In the genomic region with DNA sequence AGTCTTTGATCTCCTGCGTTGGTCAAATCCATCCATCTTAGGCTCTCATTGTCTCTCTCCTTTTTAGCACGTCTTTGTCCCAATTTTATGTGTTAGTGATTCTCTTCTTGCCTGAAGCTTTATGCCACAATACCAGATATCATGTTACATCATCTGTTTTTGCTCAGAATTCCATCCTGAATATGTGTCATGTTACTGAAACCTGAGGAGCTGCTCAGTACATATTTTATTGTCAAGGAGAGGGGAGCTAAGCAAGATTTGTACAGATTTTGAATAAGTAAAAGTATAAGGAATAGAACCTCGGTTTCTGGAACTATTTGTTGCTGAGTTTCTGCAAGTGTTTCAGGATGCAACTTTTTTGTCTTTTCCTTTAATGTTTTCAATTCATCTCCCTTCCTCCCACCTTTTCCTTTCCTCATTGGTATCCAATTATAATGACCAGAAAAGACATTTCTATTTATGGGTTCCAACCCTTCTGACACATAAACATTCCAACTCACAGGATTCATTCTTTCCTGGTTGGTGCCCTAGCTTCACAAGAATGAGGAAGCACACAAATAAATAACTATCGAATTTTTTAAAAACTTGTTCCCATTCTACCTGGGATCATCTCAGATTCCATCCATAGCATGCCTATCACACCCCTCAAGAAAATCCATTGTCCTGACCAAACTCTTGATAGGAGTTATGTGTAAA, we compare ENCODE assay signal across 12 cellular contexts.
DNase-seq lines count a peak whose midpoint lies in the region; ATAC-seq and TF ChIP-seq lines count a peak whose summit lies in the region.
"Had no signal": no experiment of that assay in that cellular context is flagged by ENCODE, and none has a peak within 500 bp of the region (broad histone marks: within the 10 kb centered on the region; RNA-seq: fewer than 3 reads in every experiment).

No MANE protein-coding gene starts in this region.

- H3K27me3 ChIP-seq in fibroblast of lung (ENCODE audit: control insufficient read depth, insufficient read depth, low read length), result no peaks in the 10 kb centered on the region

- H3K9ac ChIP-seq in fibroblast of lung (ENCODE audit: insufficient read depth, low read length), result no peak overlapping the region

- peak; percentile 37 for DNase-seq in NCI-H1105 treated with DMSO at 0.1 percent for 48 hours (lab: John Stamatoyannopoulos, UW)
- no peak for DNase-seq in NCI-H1105 (lab: John Stamatoyannopoulos, UW)
- DNase-seq in RKO (ENCODE audit: low spot score), result peak; percentile 3
- DNase-seq in fibroblast of lung (ENCODE audit: low read depth in 2 of 2), result peak; percentile 76 to 89
- DNase-seq in smooth muscle cell of the brain vasculature (ENCODE audit: low read depth, low spot score), result peak; percentile 47
- no peak for DNase-seq in globus pallidus (ENCODE audit: low spot score)
- DNase-seq in KG1 (lab: John Stamatoyannopoulos, UW), result no peak
- DNase-seq: activated naive CD4-positive, alpha-beta T cell treated with anti-CD3 and anti-CD28 coated beads, Interleukin-2, amount 10 ng/mL, durations not matched to agents 7 days and 5 days; glutamatergic neuron; nephron progenitor cell had no signal

- H3K4me1 ChIP-seq in fibroblast of lung (ENCODE audit: control insufficient read depth, extremely low read depth, insufficient read depth, low read length), result peaks cover 3% of the 10 kb centered on the region

- H3K9me3 ChIP-seq in fibroblast of lung (ENCODE audit: control insufficient read depth, insufficient read depth, low read depth, low read length), result no peaks in the 10 kb centered on the region

- peak overlapping the region; percentile 60 for H3K4me2 ChIP-seq in fibroblast of lung (ENCODE audit: extremely low read depth, insufficient read depth, low read length)

- no peak overlapping the region for H3K4me3 ChIP-seq in fibroblast of lung (replicated peaks in 1 of 4; ENCODE audit: control extremely low read depth in 1 of 4, insufficient read depth in 1 of 4, low read depth in 3 of 4, low read length in 4 of 4)
- H3K4me3 ChIP-seq: GM12878 had no signal

- H3K36me3 ChIP-seq in fibroblast of lung (ENCODE audit: control insufficient read depth, insufficient read depth, low read length), result no peaks in the 10 kb centered on the region

- no peak for TF ChIP-seq CTCF in fibroblast of lung (conservative IDR thresholded peaks at IDR 0.05 in 1 of 2, IDR thresholded peaks at IDR 0.05 in 1 of 2; ENCODE audit: low read depth in 1 of 2, low read length in 2 of 2)

- H4K20me1 ChIP-seq in fibroblast of lung (ENCODE audit: control insufficient read depth, extremely low read depth, insufficient read depth, low read length), result no peaks in the 10 kb centered on the region

- H3K27ac ChIP-seq in fibroblast of lung (ENCODE audit: insufficient read depth, low read length), result no peak overlapping the region

- no peak for ATAC-seq in GM21381 (IDR thresholded peaks at IDR 0.05; ENCODE audit: unreplicated experiment)
- ATAC-seq: GM12878 had no signal

- H3K79me2 ChIP-seq in fibroblast of lung (ENCODE audit: control insufficient read depth, insufficient read depth, low read length), result no peaks in the 10 kb centered on the region

- H2AFZ ChIP-seq in fibroblast of lung (ENCODE audit: low read length), result no peak overlapping the region

Comparison
In these comparisons a context has a peak if more than half of its experiments do, and no peak if none do; other contexts are left out.
1. DNase-seq: peak in NCI-H1105 treated with DMSO at 0.1 percent for 48 hours (single experiment), RKO (single experiment), fibroblast of lung (2 of 2) and smooth muscle cell of the brain vasculature (single experiment); none in NCI-H1105 (single experiment), globus pallidus (single experiment) and KG1 (single experiment).